Comparison of ENCODE assay signal across 8 cellular contexts in the genomic region with DNA sequence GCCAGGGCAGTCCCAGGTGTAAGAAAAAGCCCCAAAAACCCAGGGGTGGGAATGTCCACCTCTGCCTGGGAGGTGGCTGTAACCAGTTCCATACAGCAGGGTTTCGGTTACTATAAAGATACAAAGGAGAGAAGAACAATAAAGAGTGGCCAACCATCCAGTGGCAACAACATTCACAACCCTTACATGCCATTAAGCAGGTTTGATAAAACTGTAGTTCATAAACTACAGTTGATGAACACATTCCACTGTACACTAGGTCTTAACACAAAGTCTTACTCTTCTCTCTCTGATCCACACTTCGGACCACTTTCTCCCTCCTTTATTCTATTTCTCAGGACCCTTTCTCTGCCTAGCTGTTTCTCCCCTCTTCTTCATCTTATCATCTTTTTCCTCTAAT.
"Had no signal": no experiment of that assay in that cellular context is flagged by ENCODE, and none has a peak within 500 bp of the region (broad histone marks: within the 10 kb centered on the region; RNA-seq: fewer than 3 reads in every experiment).

No MANE protein-coding gene starts in this region.

- DNase-seq: IMR-90, KBM-7, KG1 had no signal

- H3K4me3 Mint-ChIP-seq: IgD-negative memory B cell had no signal

- H3K27ac ChIP-seq: HL-60 had no signal

- H3K27me3 Mint-ChIP-seq: IgD-negative memory B cell had no signal

- FAIRE-seq: HepG2, HTR-8/SVneo, K562 had no signal

- H3K4me3 ChIP-seq: K562 had no signal

- H3K9me3 Mint-ChIP-seq: IgD-negative memory B cell had no signal
